In the genomic region with DNA sequence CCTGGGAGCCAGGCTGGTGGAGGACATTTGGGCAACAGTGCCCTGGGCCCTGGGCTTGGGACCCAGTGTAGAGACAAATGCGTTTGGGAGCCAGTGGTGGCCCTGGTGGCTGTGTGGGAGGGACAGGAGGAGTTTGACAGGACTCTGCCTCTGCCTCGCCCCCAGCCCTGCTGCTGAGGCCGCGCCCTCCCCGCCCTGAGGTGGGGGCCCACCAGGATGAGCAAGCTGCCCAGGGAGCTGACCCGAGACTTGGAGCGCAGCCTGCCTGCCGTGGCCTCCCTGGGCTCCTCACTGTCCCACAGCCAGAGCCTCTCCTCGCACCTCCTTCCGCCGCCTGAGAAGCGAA, we compare ENCODE assay signal across 11 cellular contexts. TPM values are rescaled to one million over a fixed set of nuclear protein-coding genes. Genes with fewer than 3 reads are reported as not detected.
A peak's percentile ranks its signal among the peaks of the same experiment; 100 is the strongest.
DNase-seq lines count a peak whose midpoint lies in the region; FAIRE-seq and TF ChIP-seq lines count a peak whose summit lies in the region.
"Had no signal": no experiment of that assay in that cellular context is flagged by ENCODE, and none has a peak within 500 bp of the region (broad histone marks: within the 10 kb centered on the region; RNA-seq: fewer than 3 reads in every experiment).

No MANE protein-coding gene starts in this region.

- TF ChIP-seq POLR2A in prostate gland (IDR thresholded peaks at IDR 0.05) = no peak
- no peak for TF ChIP-seq POLR2A in spleen (IDR thresholded peaks at IDR 0.05)

- H3K4me1 ChIP-seq in NT2/D1 (ENCODE audit: insufficient read depth, insufficient read length) = peaks cover 28% of the 10 kb centered on the region
- H3K4me1 ChIP-seq in prostate gland (replicated peaks) = peaks cover 13% of the 10 kb centered on the region
- H3K4me1 ChIP-seq in spleen = peaks cover 0 to 78% (median 19%) of the 10 kb centered on the region in 6 donors

- DNase-seq in NT2/D1 (ENCODE audit: low read depth, low spot score) (no peak), dorsolateral prefrontal cortex (no peak), prostate gland (ENCODE audit: low spot score) (no peak), HTR-8/SVneo (ENCODE audit: insufficient read length, low spot score) (no peak), spleen (no peak), medulla oblongata (ENCODE audit: extremely low spot score) (no peak)
- DNase-seq: NCI-H526 treated with DMSO at 0.1 percent for 48 hours had no signal

- no peaks in the 10 kb centered on the region for H3K9me3 ChIP-seq in NT2/D1 (ENCODE audit: insufficient read depth, low read length)
- no peaks in the 10 kb centered on the region for H3K9me3 ChIP-seq in prostate gland
- H3K9me3 ChIP-seq in spleen = no peaks in the 10 kb centered on the region

- H3K27ac ChIP-seq in dorsolateral prefrontal cortex (peak overlapping the region; percentile 79 to 99 (median 94)), prostate gland (peak overlapping the region; percentile 58 to 67), spleen (no peak overlapping the region)

- peak overlapping the region; percentile 52 for H3K9ac ChIP-seq in NT2/D1 (ENCODE audit: insufficient read length, low read depth)

- H3K27me3 ChIP-seq in NT2/D1 (ENCODE audit: insufficient read depth, insufficient read length) (no peaks in the 10 kb centered on the region), dorsolateral prefrontal cortex (no peaks in the 10 kb centered on the region), prostate gland (replicated peaks; ENCODE audit: insufficient read depth) (no peaks in the 10 kb centered on the region), spleen (replicated peaks in 1 of 7) (no peaks in the 10 kb centered on the region)

- intact Hi-C loops in dorsolateral prefrontal cortex (cut with DNase I) (loop anchor here in 1 of 2 donors (1.0 kb wide), 1 partner anchor 16 kb away; a partner anchor contains a TSS), prostate gland (cut with DNase I) (no loop called here), spleen (cut with DNase I; ENCODE audit: low total_unique reads) (no loop called here)

- FAIRE-seq in HTR-8/SVneo (lab: Jason Lieb, UNC) = no peak

- WGBS in prostate gland = 88% methylated on average over 12 of the region's 12 CpGs
- 86 to 91% (median 89%) methylated on average over 9 to 12 of the region's 12 CpGs for WGBS in spleen, 5 donors

- H3K4me3 ChIP-seq in NT2/D1 (ENCODE audit: insufficient read length, low read depth) = no peak overlapping the region
- peak overlapping the region in 32 of 59 donors; percentile 1 to 44 (median 21) for H3K4me3 ChIP-seq in dorsolateral prefrontal cortex
- H3K4me3 ChIP-seq in prostate gland = no peak overlapping the region
- H3K4me3 ChIP-seq in spleen = no peak overlapping the region

- H3K36me3 ChIP-seq in NT2/D1 (ENCODE audit: insufficient read depth, insufficient read length, low read length) (peaks cover 26% of the 10 kb centered on the region), prostate gland (no peaks in the 10 kb centered on the region), spleen (peaks cover 3 to 88% (median 24%) of the 10 kb centered on the region in 6 donors)

- TF ChIP-seq CTCF in dorsolateral prefrontal cortex (IDR thresholded peaks at IDR 0.05 in 54 of 56, conservative IDR thresholded peaks at IDR 0.05 in 2 of 56; ENCODE audit: low read depth in 1 of 56, partially characterized antibody in 56 of 56) = no peak
- TF ChIP-seq CTCF in prostate gland (IDR thresholded peaks at IDR 0.05) = no peak
- TF ChIP-seq CTCF in spleen (IDR thresholded peaks at IDR 0.05 in 8 of 11, conservative IDR thresholded peaks at IDR 0.05 in 3 of 11) = no peak

RNA-seq across cellular contexts. Expression of a gene that starts 11.9 kb away (rescaled TPM):
- total RNA-seq in dorsolateral prefrontal cortex (10 to 100 TPM in 8 of 120 experiments, 1 to 10 TPM in 112; 1.6 to 14.9 (median 4.8) TPM), prostate gland (10 to 100 TPM in 1 of 2 donors, 1 to 10 TPM in 1; 4.3 to 44.3 TPM), spleen (1 to 10 TPM; 1.5 to 3.1 (median 2.2) TPM)
- polyA plus RNA-seq in spleen = 1 to 10 TPM; 1.6 to 3.2 (median 2.0) TPM

RNA-seq across cellular contexts. Expression of a gene that starts 15.0 kb away (rescaled TPM):
- total RNA-seq in dorsolateral prefrontal cortex = 10 to 100 TPM in 15 of 120 experiments, 1 to 10 TPM in 105; 1.4 to 15.3 (median 6.7) TPM
- total RNA-seq in prostate gland = 1 to 10 TPM; 2.7 to 5.8 TPM
- total RNA-seq in spleen = 1 to 10 TPM in 1 of 7 donors, under 1 TPM in 2, not detected in 4; 0.47 to 2.4 (median 0.51) TPM
- polyA plus RNA-seq in spleen = under 1 TPM; 0.28 to 0.93 (median 0.80) TPM
- total RNA-seq: activated T-helper 2 cell treated with anti-CD3 and anti-CD28 coated beads, Interferon-gamma antibody, Interleukin-2, Interleukin-4, amounts not matched to agents 10 μg/mL and 5 μg/mL and 100 μg/mL, durations not matched to agents 14 hours and 24 hours and 36 hours; RPMI7951; T-helper 2 cell treated with Interferon-gamma antibody and Interleukin-4, amounts not matched to agents 100 ng/mL and 5 ng/mL, for 36 hours had no signal

RNA-seq across cellular contexts. Expression of a gene that starts 16.3 kb away (rescaled TPM):
- total RNA-seq in dorsolateral prefrontal cortex = 100 to 1,000 TPM in 9 of 120 experiments, 10 to 100 TPM in 111; 45.7 to 129 (median 71.4) TPM
- 100 to 1,000 TPM in 1 of 2 donors, 10 to 100 TPM in 1; 52.5 to 202 TPM for total RNA-seq in prostate gland
- 100 to 1,000 TPM in 3 of 7 donors, 10 to 100 TPM in 4; 73.9 to 166 (median 98.7) TPM for total RNA-seq in spleen
- polyA plus RNA-seq in spleen = 100 to 1,000 TPM in 2 of 3 donors, 10 to 100 TPM in 1; 59.5 to 119 (median 102) TPM

RNA-seq across cellular contexts. Expression of a gene that starts 26.5 kb away (rescaled TPM):
- total RNA-seq in dorsolateral prefrontal cortex = 100 to 1,000 TPM in 119 of 120 experiments, 10 to 100 TPM in 1; 65.3 to 449 (median 214) TPM
- total RNA-seq in prostate gland = 100 to 1,000 TPM in 1 of 2 donors, 10 to 100 TPM in 1; 69.0 to 108 TPM
- total RNA-seq in spleen = not detected
- polyA plus RNA-seq in spleen = under 1 TPM in 2 of 3 donors, not detected in 1; 0.06 to 0.26 TPM
- total RNA-seq: activated T-helper 2 cell treated with anti-CD3 and anti-CD28 coated beads, Interferon-gamma antibody, Interleukin-2, Interleukin-4, amounts not matched to agents 10 μg/mL and 5 μg/mL and 100 μg/mL, durations not matched to agents 14 hours and 24 hours and 36 hours; LHCN-M2; T-helper 2 cell treated with Interferon-gamma antibody and Interleukin-4, amounts not matched to agents 100 ng/mL and 5 ng/mL, for 36 hours had no signal

RNA-seq across cellular contexts. Expression of a gene that starts 34.6 kb away (rescaled TPM):
- total RNA-seq in dorsolateral prefrontal cortex (10 to 100 TPM; 14.2 to 41.1 (median 27.6) TPM), prostate gland (10 to 100 TPM; 44.6 to 50.0 TPM), spleen (10 to 100 TPM; 15.5 to 27.4 (median 20.7) TPM)
- polyA plus RNA-seq in spleen = 10 to 100 TPM; 11.5 to 21.3 (median 18.3) TPM

Comparison
In these comparisons a context has a peak if more than half of its experiments do, and no peak if none do; other contexts are left out.
1. H3K4me3 ChIP-seq: peak in dorsolateral prefrontal cortex (32 of 59); none in NT2/D1 (single experiment), prostate gland (0 of 2) and spleen (0 of 8).
2. H3K27ac ChIP-seq: peak in dorsolateral prefrontal cortex (59 of 59) and prostate gland (2 of 2); none in spleen (0 of 8).